In genomic region chr17:81020767-81021497, GRCh38 we compare ENCODE assay signal across 1 cellular context.
TF ChIP-seq lines count a peak whose summit lies in the region.

No MANE protein-coding gene starts in this region.

TF ChIP-seq in K562, 482 proteins besides CTCF, POLR2A, EP300 and RAD21 (continues in another document):
- no peak for TF ChIP-seq ZSCAN32 (CRISPR knock-in tag; IDR thresholded peaks at IDR 0.05)
- TF ChIP-seq L3MBTL2 (IDR thresholded peaks at IDR 0.05) = no peak
- TF ChIP-seq XRCC3 (IDR thresholded peaks at IDR 0.05) = no peak
- no peak for TF ChIP-seq SOX6 (IDR thresholded peaks at IDR 0.05)
- no peak for TF ChIP-seq RBM25 (IDR thresholded peaks at IDR 0.05; ENCODE audit: low read depth, low read length, severe bottlenecking)
- TF ChIP-seq, protein P1, sequence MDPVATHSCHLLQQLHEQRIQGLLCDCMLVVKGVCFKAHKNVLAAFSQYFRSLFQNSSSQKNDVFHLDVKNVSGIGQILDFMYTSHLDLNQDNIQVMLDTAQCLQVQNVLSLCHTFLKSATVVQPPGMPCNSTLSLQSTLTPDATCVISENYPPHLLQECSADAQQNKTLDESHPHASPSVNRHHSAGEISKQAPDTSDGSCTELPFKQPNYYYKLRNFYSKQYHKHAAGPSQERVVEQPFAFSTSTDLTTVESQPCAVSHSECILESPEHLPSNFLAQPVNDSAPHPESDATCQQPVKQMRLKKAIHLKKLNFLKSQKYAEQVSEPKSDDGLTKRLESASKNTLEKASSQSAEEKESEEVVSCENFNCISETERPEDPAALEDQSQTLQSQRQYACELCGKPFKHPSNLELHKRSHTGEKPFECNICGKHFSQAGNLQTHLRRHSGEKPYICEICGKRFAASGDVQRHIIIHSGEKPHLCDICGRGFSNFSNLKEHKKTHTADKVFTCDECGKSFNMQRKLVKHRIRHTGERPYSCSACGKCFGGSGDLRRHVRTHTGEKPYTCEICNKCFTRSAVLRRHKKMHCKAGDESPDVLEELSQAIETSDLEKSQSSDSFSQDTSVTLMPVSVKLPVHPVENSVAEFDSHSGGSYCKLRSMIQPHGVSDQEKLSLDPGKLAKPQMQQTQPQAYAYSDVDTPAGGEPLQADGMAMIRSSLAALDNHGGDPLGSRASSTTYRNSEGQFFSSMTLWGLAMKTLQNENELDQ (CRISPR knock-in tag; IDR thresholded peaks at IDR 0.05; ENCODE audit: borderline replicate concordance) = no peak
- TF ChIP-seq NCOA4 (IDR thresholded peaks at IDR 0.05; ENCODE audit: partially characterized antibody) = no peak
- no peak for TF ChIP-seq BCOR (IDR thresholded peaks at IDR 0.05)
- TF ChIP-seq ZNF592 (IDR thresholded peaks at IDR 0.05) = peak; percentile 30; the same call in 1 of the 2 replicates
- no peak for TF ChIP-seq TAF9B (IDR thresholded peaks at IDR 0.05; ENCODE audit: partially characterized antibody)
- no peak for TF ChIP-seq KAT8 (IDR thresholded peaks at IDR 0.05; ENCODE audit: low read depth)
- no peak for TF ChIP-seq ESRRA (IDR thresholded peaks at IDR 0.05; ENCODE audit: borderline replicate concordance, low read depth)
- no peak for TF ChIP-seq RBM14 (IDR thresholded peaks at IDR 0.05; ENCODE audit: borderline replicate concordance, insufficient read depth, low read depth, low read length)
- TF ChIP-seq ZNF766 (CRISPR knock-in tag; conservative IDR thresholded peaks at IDR 0.05) = no peak
- TF ChIP-seq TFAP4 (CRISPR knock-in tag; IDR thresholded peaks at IDR 0.05; ENCODE audit: borderline replicate concordance) = peak; percentile 31; the same call in 1 of the 2 replicates
- TF ChIP-seq, protein P2, sequence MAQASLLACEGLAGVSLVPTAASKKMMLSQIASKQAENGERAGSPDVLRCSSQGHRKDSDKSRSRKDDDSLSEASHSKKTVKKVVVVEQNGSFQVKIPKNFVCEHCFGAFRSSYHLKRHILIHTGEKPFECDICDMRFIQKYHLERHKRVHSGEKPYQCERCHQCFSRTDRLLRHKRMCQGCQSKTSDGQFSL (CRISPR knock-in tag; IDR thresholded peaks at IDR 0.05) = peak; percentile 55; the same call in 1 of the 2 replicates
- TF ChIP-seq, protein P2 (tag; IDR thresholded peaks at IDR 0.05) = no peak
- TF ChIP-seq, protein P3, sequence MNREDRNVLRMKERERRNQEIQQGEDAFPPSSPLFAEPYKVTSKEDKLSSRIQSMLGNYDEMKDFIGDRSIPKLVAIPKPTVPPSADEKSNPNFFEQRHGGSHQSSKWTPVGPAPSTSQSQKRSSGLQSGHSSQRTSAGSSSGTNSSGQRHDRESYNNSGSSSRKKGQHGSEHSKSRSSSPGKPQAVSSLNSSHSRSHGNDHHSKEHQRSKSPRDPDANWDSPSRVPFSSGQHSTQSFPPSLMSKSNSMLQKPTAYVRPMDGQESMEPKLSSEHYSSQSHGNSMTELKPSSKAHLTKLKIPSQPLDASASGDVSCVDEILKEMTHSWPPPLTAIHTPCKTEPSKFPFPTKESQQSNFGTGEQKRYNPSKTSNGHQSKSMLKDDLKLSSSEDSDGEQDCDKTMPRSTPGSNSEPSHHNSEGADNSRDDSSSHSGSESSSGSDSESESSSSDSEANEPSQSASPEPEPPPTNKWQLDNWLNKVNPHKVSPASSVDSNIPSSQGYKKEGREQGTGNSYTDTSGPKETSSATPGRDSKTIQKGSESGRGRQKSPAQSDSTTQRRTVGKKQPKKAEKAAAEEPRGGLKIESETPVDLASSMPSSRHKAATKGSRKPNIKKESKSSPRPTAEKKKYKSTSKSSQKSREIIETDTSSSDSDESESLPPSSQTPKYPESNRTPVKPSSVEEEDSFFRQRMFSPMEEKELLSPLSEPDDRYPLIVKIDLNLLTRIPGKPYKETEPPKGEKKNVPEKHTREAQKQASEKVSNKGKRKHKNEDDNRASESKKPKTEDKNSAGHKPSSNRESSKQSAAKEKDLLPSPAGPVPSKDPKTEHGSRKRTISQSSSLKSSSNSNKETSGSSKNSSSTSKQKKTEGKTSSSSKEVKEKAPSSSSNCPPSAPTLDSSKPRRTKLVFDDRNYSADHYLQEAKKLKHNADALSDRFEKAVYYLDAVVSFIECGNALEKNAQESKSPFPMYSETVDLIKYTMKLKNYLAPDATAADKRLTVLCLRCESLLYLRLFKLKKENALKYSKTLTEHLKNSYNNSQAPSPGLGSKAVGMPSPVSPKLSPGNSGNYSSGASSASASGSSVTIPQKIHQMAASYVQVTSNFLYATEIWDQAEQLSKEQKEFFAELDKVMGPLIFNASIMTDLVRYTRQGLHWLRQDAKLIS (CRISPR knock-in tag; IDR thresholded peaks at IDR 0.05) = no peak
- 0 out of 2 replicates have a peak, but pooled peaks have one; percentile 22 for TF ChIP-seq ZFX (CRISPR knock-in tag; IDR thresholded peaks at IDR 0.05)
- no peak for TF ChIP-seq U2AF2 (optimal IDR thresholded peaks at IDR 0.05; ENCODE audit: low read depth, low read length)
- no peak for TF ChIP-seq ZKSCAN3 (CRISPR knock-in tag; IDR thresholded peaks at IDR 0.05)
- TF ChIP-seq, protein P4, sequence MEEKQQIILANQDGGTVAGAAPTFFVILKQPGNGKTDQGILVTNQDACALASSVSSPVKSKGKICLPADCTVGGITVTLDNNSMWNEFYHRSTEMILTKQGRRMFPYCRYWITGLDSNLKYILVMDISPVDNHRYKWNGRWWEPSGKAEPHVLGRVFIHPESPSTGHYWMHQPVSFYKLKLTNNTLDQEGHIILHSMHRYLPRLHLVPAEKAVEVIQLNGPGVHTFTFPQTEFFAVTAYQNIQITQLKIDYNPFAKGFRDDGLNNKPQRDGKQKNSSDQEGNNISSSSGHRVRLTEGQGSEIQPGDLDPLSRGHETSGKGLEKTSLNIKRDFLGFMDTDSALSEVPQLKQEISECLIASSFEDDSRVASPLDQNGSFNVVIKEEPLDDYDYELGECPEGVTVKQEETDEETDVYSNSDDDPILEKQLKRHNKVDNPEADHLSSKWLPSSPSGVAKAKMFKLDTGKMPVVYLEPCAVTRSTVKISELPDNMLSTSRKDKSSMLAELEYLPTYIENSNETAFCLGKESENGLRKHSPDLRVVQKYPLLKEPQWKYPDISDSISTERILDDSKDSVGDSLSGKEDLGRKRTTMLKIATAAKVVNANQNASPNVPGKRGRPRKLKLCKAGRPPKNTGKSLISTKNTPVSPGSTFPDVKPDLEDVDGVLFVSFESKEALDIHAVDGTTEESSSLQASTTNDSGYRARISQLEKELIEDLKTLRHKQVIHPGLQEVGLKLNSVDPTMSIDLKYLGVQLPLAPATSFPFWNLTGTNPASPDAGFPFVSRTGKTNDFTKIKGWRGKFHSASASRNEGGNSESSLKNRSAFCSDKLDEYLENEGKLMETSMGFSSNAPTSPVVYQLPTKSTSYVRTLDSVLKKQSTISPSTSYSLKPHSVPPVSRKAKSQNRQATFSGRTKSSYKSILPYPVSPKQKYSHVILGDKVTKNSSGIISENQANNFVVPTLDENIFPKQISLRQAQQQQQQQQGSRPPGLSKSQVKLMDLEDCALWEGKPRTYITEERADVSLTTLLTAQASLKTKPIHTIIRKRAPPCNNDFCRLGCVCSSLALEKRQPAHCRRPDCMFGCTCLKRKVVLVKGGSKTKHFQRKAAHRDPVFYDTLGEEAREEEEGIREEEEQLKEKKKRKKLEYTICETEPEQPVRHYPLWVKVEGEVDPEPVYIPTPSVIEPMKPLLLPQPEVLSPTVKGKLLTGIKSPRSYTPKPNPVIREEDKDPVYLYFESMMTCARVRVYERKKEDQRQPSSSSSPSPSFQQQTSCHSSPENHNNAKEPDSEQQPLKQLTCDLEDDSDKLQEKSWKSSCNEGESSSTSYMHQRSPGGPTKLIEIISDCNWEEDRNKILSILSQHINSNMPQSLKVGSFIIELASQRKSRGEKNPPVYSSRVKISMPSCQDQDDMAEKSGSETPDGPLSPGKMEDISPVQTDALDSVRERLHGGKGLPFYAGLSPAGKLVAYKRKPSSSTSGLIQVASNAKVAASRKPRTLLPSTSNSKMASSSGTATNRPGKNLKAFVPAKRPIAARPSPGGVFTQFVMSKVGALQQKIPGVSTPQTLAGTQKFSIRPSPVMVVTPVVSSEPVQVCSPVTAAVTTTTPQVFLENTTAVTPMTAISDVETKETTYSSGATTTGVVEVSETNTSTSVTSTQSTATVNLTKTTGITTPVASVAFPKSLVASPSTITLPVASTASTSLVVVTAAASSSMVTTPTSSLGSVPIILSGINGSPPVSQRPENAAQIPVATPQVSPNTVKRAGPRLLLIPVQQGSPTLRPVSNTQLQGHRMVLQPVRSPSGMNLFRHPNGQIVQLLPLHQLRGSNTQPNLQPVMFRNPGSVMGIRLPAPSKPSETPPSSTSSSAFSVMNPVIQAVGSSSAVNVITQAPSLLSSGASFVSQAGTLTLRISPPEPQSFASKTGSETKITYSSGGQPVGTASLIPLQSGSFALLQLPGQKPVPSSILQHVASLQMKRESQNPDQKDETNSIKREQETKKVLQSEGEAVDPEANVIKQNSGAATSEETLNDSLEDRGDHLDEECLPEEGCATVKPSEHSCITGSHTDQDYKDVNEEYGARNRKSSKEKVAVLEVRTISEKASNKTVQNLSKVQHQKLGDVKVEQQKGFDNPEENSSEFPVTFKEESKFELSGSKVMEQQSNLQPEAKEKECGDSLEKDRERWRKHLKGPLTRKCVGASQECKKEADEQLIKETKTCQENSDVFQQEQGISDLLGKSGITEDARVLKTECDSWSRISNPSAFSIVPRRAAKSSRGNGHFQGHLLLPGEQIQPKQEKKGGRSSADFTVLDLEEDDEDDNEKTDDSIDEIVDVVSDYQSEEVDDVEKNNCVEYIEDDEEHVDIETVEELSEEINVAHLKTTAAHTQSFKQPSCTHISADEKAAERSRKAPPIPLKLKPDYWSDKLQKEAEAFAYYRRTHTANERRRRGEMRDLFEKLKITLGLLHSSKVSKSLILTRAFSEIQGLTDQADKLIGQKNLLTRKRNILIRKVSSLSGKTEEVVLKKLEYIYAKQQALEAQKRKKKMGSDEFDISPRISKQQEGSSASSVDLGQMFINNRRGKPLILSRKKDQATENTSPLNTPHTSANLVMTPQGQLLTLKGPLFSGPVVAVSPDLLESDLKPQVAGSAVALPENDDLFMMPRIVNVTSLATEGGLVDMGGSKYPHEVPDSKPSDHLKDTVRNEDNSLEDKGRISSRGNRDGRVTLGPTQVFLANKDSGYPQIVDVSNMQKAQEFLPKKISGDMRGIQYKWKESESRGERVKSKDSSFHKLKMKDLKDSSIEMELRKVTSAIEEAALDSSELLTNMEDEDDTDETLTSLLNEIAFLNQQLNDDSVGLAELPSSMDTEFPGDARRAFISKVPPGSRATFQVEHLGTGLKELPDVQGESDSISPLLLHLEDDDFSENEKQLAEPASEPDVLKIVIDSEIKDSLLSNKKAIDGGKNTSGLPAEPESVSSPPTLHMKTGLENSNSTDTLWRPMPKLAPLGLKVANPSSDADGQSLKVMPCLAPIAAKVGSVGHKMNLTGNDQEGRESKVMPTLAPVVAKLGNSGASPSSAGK (IDR thresholded peaks at IDR 0.05) = no peak
- TF ChIP-seq KAT2B (IDR thresholded peaks at IDR 0.05; ENCODE audit: low read depth, low read length) = no peak
- TF ChIP-seq HMGN3 (IDR thresholded peaks at IDR 0.05; ENCODE audit: borderline replicate concordance, extremely low read depth, insufficient read length, low read depth, low read length) = peak; percentile 13
- TF ChIP-seq, protein P5, sequence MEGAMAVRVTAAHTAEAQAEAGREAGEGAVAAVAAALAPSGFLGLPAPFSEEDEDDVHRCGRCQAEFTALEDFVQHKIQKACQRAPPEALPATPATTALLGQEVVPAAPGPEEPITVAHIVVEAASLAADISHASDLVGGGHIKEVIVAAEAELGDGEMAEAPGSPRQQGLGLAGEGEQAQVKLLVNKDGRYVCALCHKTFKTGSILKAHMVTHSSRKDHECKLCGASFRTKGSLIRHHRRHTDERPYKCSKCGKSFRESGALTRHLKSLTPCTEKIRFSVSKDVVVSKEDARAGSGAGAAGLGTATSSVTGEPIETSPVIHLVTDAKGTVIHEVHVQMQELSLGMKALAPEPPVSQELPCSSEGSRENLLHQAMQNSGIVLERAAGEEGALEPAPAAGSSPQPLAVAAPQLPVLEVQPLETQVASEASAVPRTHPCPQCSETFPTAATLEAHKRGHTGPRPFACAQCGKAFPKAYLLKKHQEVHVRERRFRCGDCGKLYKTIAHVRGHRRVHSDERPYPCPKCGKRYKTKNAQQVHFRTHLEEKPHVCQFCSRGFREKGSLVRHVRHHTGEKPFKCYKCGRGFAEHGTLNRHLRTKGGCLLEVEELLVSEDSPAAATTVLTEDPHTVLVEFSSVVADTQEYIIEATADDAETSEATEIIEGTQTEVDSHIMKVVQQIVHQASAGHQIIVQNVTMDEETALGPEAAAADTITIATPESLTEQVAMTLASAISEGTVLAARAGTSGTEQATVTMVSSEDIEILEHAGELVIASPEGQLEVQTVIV (CRISPR knock-in tag; IDR thresholded peaks at IDR 0.05; ENCODE audit: borderline replicate concordance) = no peak
- TF ChIP-seq POLR2G (IDR thresholded peaks at IDR 0.05; ENCODE audit: low read depth, low read length) = 0 out of 2 replicates have a peak, but pooled peaks have one; percentile 32
- TF ChIP-seq BRD4 (IDR thresholded peaks at IDR 0.05) = no peak
- no peak for TF ChIP-seq TOE1 (IDR thresholded peaks at IDR 0.05; ENCODE audit: borderline replicate concordance)
- TF ChIP-seq TOE1 (CRISPR knock-in tag; IDR thresholded peaks at IDR 0.05; ENCODE audit: borderline replicate concordance, low read depth) = no peak
